10 cellular contexts compared by ENCODE assay signal in the genomic region with DNA sequence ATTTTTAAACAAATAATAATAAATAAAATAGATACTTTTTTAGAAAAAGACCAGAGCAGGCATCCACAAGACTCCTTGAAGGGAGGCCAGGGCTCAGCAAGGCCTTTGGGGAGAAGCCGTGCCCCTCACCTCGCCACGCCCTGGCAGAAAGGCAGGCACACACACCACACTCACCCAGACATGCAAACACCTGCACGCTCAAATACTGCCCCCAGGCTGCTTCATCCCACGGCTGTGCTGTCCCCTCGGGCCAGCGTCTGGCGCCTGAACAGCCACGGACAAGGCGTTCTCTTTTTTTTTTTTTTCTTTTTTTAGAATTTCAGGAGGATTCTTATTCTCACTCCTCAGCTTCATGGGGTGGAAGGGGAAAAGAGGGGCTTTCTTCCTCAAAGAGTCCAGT. TPM values are rescaled to one million over a fixed set of nuclear protein-coding genes. Genes with fewer than 3 reads are reported as not detected.
DNase-seq lines count a peak whose midpoint lies in the region; ATAC-seq and TF ChIP-seq lines count a peak whose summit lies in the region.
"Had no signal": no experiment of that assay in that cellular context is flagged by ENCODE, and none has a peak within 500 bp of the region (broad histone marks: within the 10 kb centered on the region; RNA-seq: fewer than 3 reads in every experiment).

No MANE protein-coding gene starts in this region.

- TF ChIP-seq CTCF in GM10266 (IDR thresholded peaks at IDR 0.05; ENCODE audit: control insufficient read depth, insufficient read depth, low read depth, missing control alignments) (no peak), testis (IDR thresholded peaks at IDR 0.05) (no peak)

- H4K91ac ChIP-seq in mesenchymal stem cell (ENCODE audit: low read length): no peak overlapping the region

- no peak overlapping the region for H3K14ac ChIP-seq in mesenchymal stem cell (ENCODE audit: low read length in 2 of 2)

- H3K4me3 ChIP-seq in right cardiac atrium (ENCODE audit: low read length) (peak overlapping the region; percentile 61), mesenchymal stem cell (ENCODE audit: insufficient read depth in 1 of 2, low read depth in 1 of 2, low read length in 2 of 2) (peak overlapping the region in 1 of 2 experiments; percentile 93), testis (no peak overlapping the region)

- no peak overlapping the region for H3K18ac ChIP-seq in mesenchymal stem cell (ENCODE audit: low read depth in 1 of 2, low read length in 2 of 2)

- H2AFZ ChIP-seq in mesenchymal stem cell (ENCODE audit: low read depth, low read length): no peak overlapping the region

- no peaks in the 10 kb centered on the region for H3K4me1 Mint-ChIP-seq in activated T-helper 17 cell treated with anti-CD3 and anti-CD28 coated beads, Interleukin-2, amount 50 U/mL, for 72 hours

- H3K36me3 Mint-ChIP-seq in activated T-helper 17 cell treated with anti-CD3 and anti-CD28 coated beads, Interleukin-2, amount 50 U/mL, for 72 hours (ENCODE audit: low read depth): no peaks in the 10 kb centered on the region
- H3K36me3 Mint-ChIP-seq: activated naive CD8-positive, alpha-beta T cell treated with anti-CD3 and anti-CD28 coated beads, Interleukin-2, amount 10 ng/mL, durations not matched to agents 7 days and 5 days had no signal

- H3K27ac ChIP-seq in right cardiac atrium (ENCODE audit: low read length) (peak overlapping the region; percentile 89), mesenchymal stem cell (ENCODE audit: low read length, poor library complexity, severe bottlenecking) (no peak overlapping the region), testis (peak overlapping the region in 1 of 2 donors; percentile 80)

- H3K27ac Mint-ChIP-seq in activated T-helper 17 cell treated with anti-CD3 and anti-CD28 coated beads, Interleukin-2, amount 50 U/mL, for 72 hours: no peak overlapping the region
- H3K27ac Mint-ChIP-seq: activated naive CD8-positive, alpha-beta T cell treated with anti-CD3 and anti-CD28 coated beads, Interleukin-2, amount 10 ng/mL, durations not matched to agents 7 days and 5 days had no signal

- H3K79me1 ChIP-seq in mesenchymal stem cell (replicated peaks; ENCODE audit: low read length, poor library complexity, severe bottlenecking): peaks cover 28% of the 10 kb centered on the region

- H2BK120ac ChIP-seq in mesenchymal stem cell (ENCODE audit: low read depth, low read length): no peak overlapping the region

- peaks cover 0 to 14% of the 10 kb centered on the region in 2 experiments for H3K36me3 ChIP-seq in mesenchymal stem cell (ENCODE audit: control insufficient read depth in 1 of 2, insufficient read depth in 2 of 2, low read depth in 1 of 2, low read length in 2 of 2)
- H3K36me3 ChIP-seq in testis (ENCODE audit: low read depth, missing control alignments): no peaks in the 10 kb centered on the region

- H3K9me3 ChIP-seq in right cardiac atrium (ENCODE audit: control insufficient read depth, low read length) (no peaks in the 10 kb centered on the region), mesenchymal stem cell (ENCODE audit: control insufficient read depth, low read length) (no peaks in the 10 kb centered on the region), testis (no peaks in the 10 kb centered on the region)

- H3K4me3 Mint-ChIP-seq in activated T-helper 17 cell treated with anti-CD3 and anti-CD28 coated beads, Interleukin-2, amount 50 U/mL, for 72 hours: peak overlapping the region; percentile 78

- H3K4me1 ChIP-seq in right cardiac atrium (ENCODE audit: control insufficient read depth, insufficient read depth, low read length): peaks cover 12% of the 10 kb centered on the region
- peaks cover 27% of the 10 kb centered on the region for H3K4me1 ChIP-seq in mesenchymal stem cell (ENCODE audit: control insufficient read depth, insufficient read depth, low read depth, low read length)
- H3K4me1 ChIP-seq in testis: peaks cover 13% of the 10 kb centered on the region

- no peak overlapping the region for H2BK15ac ChIP-seq in mesenchymal stem cell (ENCODE audit: low read depth, poor library complexity, severe bottlenecking)

- no peak for DNase-seq in right cardiac atrium
- DNase-seq in Right ventricle myocardium superior: no peak
- DNase-seq in mesenchymal stem cell: no peak
- no peak for DNase-seq in GM10266 (ENCODE audit: extremely low spot score)
- DNase-seq in medulla oblongata (ENCODE audit: extremely low spot score): no peak
- DNase-seq in testis: no peak
- DNase-seq: activated naive CD8-positive, alpha-beta T cell treated with anti-CD3 and anti-CD28 coated beads, Interleukin-2, amount 10 ng/mL, durations not matched to agents 7 days and 5 days had no signal

- no peaks in the 10 kb centered on the region for H3K9me3 Mint-ChIP-seq in activated T-helper 17 cell treated with anti-CD3 and anti-CD28 coated beads, Interleukin-2, amount 50 U/mL, for 72 hours

- H3K27me3 ChIP-seq in right cardiac atrium (ENCODE audit: control insufficient read depth, insufficient read depth) (no peaks in the 10 kb centered on the region), mesenchymal stem cell (ENCODE audit: control insufficient read depth in 1 of 2, insufficient read depth in 1 of 2, low read length in 2 of 2) (no peaks in the 10 kb centered on the region), testis (no peaks in the 10 kb centered on the region)

- peak overlapping the region; percentile 64 for H3K4me2 ChIP-seq in mesenchymal stem cell (ENCODE audit: low read length, poor library complexity, severe bottlenecking)

- peak overlapping the region; percentile 33 for H2AK5ac ChIP-seq in mesenchymal stem cell (ENCODE audit: low read length, severe bottlenecking)

- peak overlapping the region; percentile 10 for H4K8ac ChIP-seq in mesenchymal stem cell (ENCODE audit: low read length)

- no peak overlapping the region for H3K4ac ChIP-seq in mesenchymal stem cell (ENCODE audit: low read depth in 1 of 2, low read length in 2 of 2)

- WGBS in right cardiac atrium: 79% methylated on average over 10 of the region's 10 CpGs
- WGBS in mesenchymal stem cell: 95% methylated on average over 8 of the region's 10 CpGs
- WGBS in testis, 2 donors: 66 to 76% methylated on average over 10 of the region's 10 CpGs

- H3K23ac ChIP-seq in mesenchymal stem cell (ENCODE audit: low read length in 2 of 2): no peak overlapping the region

- intact Hi-C loops in right cardiac atrium (cut with DNase I) (loop anchor here in 2 of 4 donors (5.0 to 10.0 kb wide), 2 partner anchors 95 to 98 kb away; a partner anchor contains a TSS), Right ventricle myocardium superior (cut with DNase I) (loop anchor here (5.0 kb wide), 2 partner anchors 73 to 93 kb away; a partner anchor contains a TSS), testis (cut with DNase I; ENCODE audit: low total_unique reads) (loop anchor here (5.0 kb wide), 1 partner anchor 212 kb away; no protein-coding TSS in a partner anchor)

- no peaks in the 10 kb centered on the region for H3K27me3 Mint-ChIP-seq in activated T-helper 17 cell treated with anti-CD3 and anti-CD28 coated beads, Interleukin-2, amount 50 U/mL, for 72 hours

- no peak for ATAC-seq in right cardiac atrium
- no peak for ATAC-seq in Right ventricle myocardium superior (ENCODE audit: poor library complexity)
- ATAC-seq in activated T-helper 17 cell treated with anti-CD3 and anti-CD28 coated beads, Interleukin-2, amount 50 U/mL, for 72 hours (replicated peaks): no peak
- no peak for ATAC-seq in HG02852 (IDR thresholded peaks at IDR 0.05; ENCODE audit: unreplicated experiment)
- ATAC-seq: left lobe of liver had no signal

- no peak for TF ChIP-seq POLR2A in testis (IDR thresholded peaks at IDR 0.05)

- H3K9ac ChIP-seq in mesenchymal stem cell (ENCODE audit: low read length): no peak overlapping the region

- no peak overlapping the region for H2BK5ac ChIP-seq in mesenchymal stem cell (ENCODE audit: low read depth, low read length, poor library complexity, severe bottlenecking)

- H2BK12ac ChIP-seq in mesenchymal stem cell (ENCODE audit: low read length in 2 of 2): peak overlapping the region in 1 of 2 experiments; percentile 92

RNA-seq across cellular contexts. Expression of a gene that starts 1.5 kb away (rescaled TPM):
- total RNA-seq in right cardiac atrium (10 to 100 TPM; 37.5 to 50.1 (median 42.5) TPM), Right ventricle myocardium superior (76.0 TPM), testis (10 to 100 TPM; 50.6 to 88.5 TPM)
- polyA plus RNA-seq in right cardiac atrium (43.1 TPM), testis (ENCODE audit: insufficient read depth, low read depth, low replicate concordance) (20.5 TPM)
- total RNA-seq in activated T-helper 17 cell treated with anti-CD3 and anti-CD28 coated beads, Interleukin-2, amount 50 U/mL, for 72 hours: 10 to 100 TPM in 1 of 2 donors, 1 to 10 TPM in 1; 3.6 to 24.7 TPM
- polyA plus RNA-seq in mesenchymal stem cell (2013, experiment 1 of 2): 65.4 TPM
- 66.5 TPM for polyA plus RNA-seq in mesenchymal stem cell (2013, experiment 2 of 2)

RNA-seq across cellular contexts. Expression of a gene that starts 27.5 kb away (rescaled TPM):
- 10 to 100 TPM; 12.0 to 18.9 (median 14.9) TPM for total RNA-seq in right cardiac atrium
- 9.7 TPM for polyA plus RNA-seq in right cardiac atrium
- 10.8 TPM for total RNA-seq in Right ventricle myocardium superior
- not detected for total RNA-seq in activated T-helper 17 cell treated with anti-CD3 and anti-CD28 coated beads, Interleukin-2, amount 50 U/mL, for 72 hours
- 10.9 TPM for polyA plus RNA-seq in mesenchymal stem cell (2013, experiment 1 of 2)
- polyA plus RNA-seq in mesenchymal stem cell (2013, experiment 2 of 2): 10.4 TPM
- total RNA-seq in testis: 10 to 100 TPM; 57.7 to 65.8 TPM
- polyA plus RNA-seq in testis (ENCODE audit: insufficient read depth, low read depth, low replicate concordance): 88.2 TPM

Comparison
In these comparisons a context has a peak if more than half of its experiments do, and no peak if none do; other contexts are left out.
1. RNA of a gene that starts 27.5 kb away (total RNA-seq): 57.7 to 65.8 TPM in testis, 12.0 to 18.9 TPM in right cardiac atrium and 10.8 TPM in Right ventricle myocardium superior (single experiment); not detected in activated T-helper 17 cell treated with anti-CD3 and anti-CD28 coated beads, Interleukin-2, amount 50 U/mL, for 72 hours; every median in the first group is over 10 times any median in the second.